In genomic region chr14:104322531-104323466, GRCh38 we compare ENCODE assay signal across 16 cellular contexts.
DNase-seq lines count a peak whose midpoint lies in the region; ATAC-seq, FAIRE-seq and TF ChIP-seq lines count a peak whose summit lies in the region.
"Had no signal": no experiment of that assay in that cellular context is flagged by ENCODE, and none has a peak within 500 bp of the region (broad histone marks: within the 10 kb centered on the region; RNA-seq: fewer than 3 reads in every experiment).

No MANE protein-coding gene starts in this region.

- H4K20me1 ChIP-seq in HepG2 (ENCODE audit: insufficient read depth, low read length), result no peaks in the 10 kb centered on the region

- no peak for FAIRE-seq in HepG2 (lab: Jason Lieb, UNC)
- FAIRE-seq: keratinocyte had no signal

- TF ChIP-seq EP300 in HepG2 (IDR thresholded peaks at IDR 0.05; ENCODE audit: low read depth in 2 of 2, low read length in 2 of 2), result no peak
- TF ChIP-seq EP300 in HepG2 (CRISPR knock-in tag; IDR thresholded peaks at IDR 0.05; ENCODE audit: borderline replicate concordance), result no peak

- H2AFZ ChIP-seq in HepG2 (ENCODE audit: low read length), result no peak overlapping the region

- TF ChIP-seq POLR2A in right lobe of liver (IDR thresholded peaks at IDR 0.05), result no peak
- no peak for TF ChIP-seq POLR2A in HepG2 (IDR thresholded peaks at IDR 0.05; ENCODE audit: insufficient read depth in 1 of 2, low read depth in 2 of 2, low read length in 2 of 2)

- in situ Hi-C loops in HepG2 (cut with HindIII; ENCODE audit: extremely low pct_ligation_motif_present, low pct_unique_long_range_greater_than_20kb), result no loop called here

- no peaks in the 10 kb centered on the region for H3K4me1 ChIP-seq in right lobe of liver
- H3K4me1 ChIP-seq in HepG2 (ENCODE audit: insufficient read depth, low read length), result no peaks in the 10 kb centered on the region
- H3K4me1 ChIP-seq in effector memory CD4-positive, alpha-beta T cell (ENCODE audit: control insufficient read depth, insufficient read depth, low read length, poor library complexity, severe bottlenecking), result no peaks in the 10 kb centered on the region

- CTCF ChIA-PET in HepG2 (lab: Yijun Ruan, JAX; ENCODE audit: low intra/inter-chr PET ratio, low total read pairs), result no interaction called here

- BruUV-seq in HepG2 (replicated peaks; lab: Mats Ljungman, UMichigan), result no TSS peak

- no peak overlapping the region for H3K4me3 ChIP-seq in right lobe of liver
- H3K4me3 ChIP-seq in HepG2 (replicated peaks in 1 of 3; ENCODE audit: insufficient read depth in 1 of 3, low read depth in 2 of 3, low read length in 3 of 3), result no peak overlapping the region
- H3K4me3 ChIP-seq in effector memory CD4-positive, alpha-beta T cell (ENCODE audit: insufficient read depth, low read depth, low read length, poor library complexity, severe bottlenecking), result no peak overlapping the region
- H3K4me3 ChIP-seq: cardiac muscle cell, right atrium auricular region had no signal

- DNase-seq in right lobe of liver (peak in 2 of 3 donors; percentile 31 to 44), HepG2 (ENCODE audit: low spot score) (no peak), RPMI8226 (peak; percentile 7), mesenteric fat pad (ENCODE audit: low spot score) (peak; percentile 71), anterior cingulate cortex (lab: John Stamatoyannopoulos, UW) (no peak), occipital lobe (lab: John Stamatoyannopoulos, UW) (no peak)
- no peak for DNase-seq in effector memory CD4-positive, alpha-beta T cell
- DNase-seq: CD8-positive, alpha-beta memory T cell; MV-4-11; NCI-H2171 treated with DMSO at 0.1 percent for 48 hours; SIG-M5; stimulated activated CD4-positive, alpha-beta T cell treated with anti-CD3 and anti-CD28 coated beads, Interleukin-1b, Interleukin-23, amount 100 ng/mL, for 48 hours had no signal

- no peak for ATAC-seq in right lobe of liver
- ATAC-seq in HepG2, result no peak
- ATAC-seq in GM19035 (IDR thresholded peaks at IDR 0.05; ENCODE audit: unreplicated experiment), result no peak

- no peaks in the 10 kb centered on the region for H3K79me2 ChIP-seq in HepG2 (ENCODE audit: insufficient read depth, low read length)

- no peak for TF ChIP-seq RAD21 in HepG2 (CRISPR knock-in tag; IDR thresholded peaks at IDR 0.05)

- H3K27me3 ChIP-seq in right lobe of liver (no peaks in the 10 kb centered on the region), HepG2 (ENCODE audit: control insufficient read depth in 1 of 2, insufficient read depth in 2 of 2, low read length in 2 of 2) (peaks cover 7 to 44% of the 10 kb centered on the region in 2 experiments; a peak in 4 of 5 replicates)
- H3K27me3 ChIP-seq in effector memory CD4-positive, alpha-beta T cell (replicated peaks; ENCODE audit: control insufficient read depth, insufficient read depth, low read length, poor library complexity, severe bottlenecking), result no peaks in the 10 kb centered on the region
- H3K27me3 ChIP-seq: cardiac muscle cell, right atrium auricular region had no signal

- H3K36me3 ChIP-seq in right lobe of liver (no peaks in the 10 kb centered on the region), HepG2 (replicated peaks in 1 of 2; ENCODE audit: control insufficient read depth in 1 of 2, insufficient read depth in 2 of 2, low read length in 2 of 2) (no peaks in the 10 kb centered on the region)
- no peaks in the 10 kb centered on the region for H3K36me3 ChIP-seq in effector memory CD4-positive, alpha-beta T cell (ENCODE audit: control insufficient read depth, insufficient read depth, low read length)
- H3K36me3 ChIP-seq: cardiac muscle cell, right atrium auricular region had no signal

- intact Hi-C loops in right lobe of liver (cut with DNase I) (no loop called here), HepG2 (cut with micrococcal nuclease; ENCODE audit: unreplicated experiment) (no loop called here)

- POLR2A ChIA-PET in HepG2 (lab: Yijun Ruan, JAX), result no interaction called here

- H3K27ac ChIP-seq in right lobe of liver (no peak overlapping the region), HepG2 (ENCODE audit: extremely low read length, insufficient read depth, low read length) (no peak overlapping the region)
- no peak overlapping the region for H3K27ac ChIP-seq in effector memory CD4-positive, alpha-beta T cell (ENCODE audit: insufficient read depth, low read length, poor library complexity, severe bottlenecking)
- H3K27ac ChIP-seq: cardiac muscle cell, right atrium auricular region had no signal

- no peak overlapping the region for H3K9ac ChIP-seq in HepG2 (ENCODE audit: insufficient read depth, low read depth, low read length)

- H3K4me2 ChIP-seq in HepG2 (ENCODE audit: low read depth, low read length), result no peak overlapping the region

- H3K9me3 ChIP-seq in right lobe of liver, result no peaks in the 10 kb centered on the region
- no peaks in the 10 kb centered on the region for H3K9me3 ChIP-seq in HepG2 (ENCODE audit: low read length)
- no peaks in the 10 kb centered on the region for H3K9me3 ChIP-seq in effector memory CD4-positive, alpha-beta T cell (ENCODE audit: control insufficient read depth, low read length)
- H3K9me3 ChIP-seq: right atrium auricular region had no signal

- TF ChIP-seq CTCF in right lobe of liver (IDR thresholded peaks at IDR 0.05) (no peak), HepG2 (CRISPR knock-in tag; IDR thresholded peaks at IDR 0.05) (no peak)

- 74% methylated on average over 20 of the region's 31 CpGs for WGBS in right lobe of liver (ENCODE audit: insufficient coverage, low coverage, low lambda C conversion rate, missing lambda C conversion rate)
- WGBS in HepG2 (ENCODE audit: low lambda C conversion rate), result 8% methylated on average over 15 of the region's 31 CpGs

TF ChIP-seq in HepG2, 621 proteins besides CTCF, POLR2A, EP300 and RAD21 (continues in another document):
- no peak for TF ChIP-seq ZKSCAN8 (CRISPR knock-in tag; IDR thresholded peaks at IDR 0.05; ENCODE audit: borderline replicate concordance)
- TF ChIP-seq ISL2 (CRISPR knock-in tag; IDR thresholded peaks at IDR 0.05), result no peak
- TF ChIP-seq ZNF598 (CRISPR knock-in tag; IDR thresholded peaks at IDR 0.05; ENCODE audit: borderline replicate concordance), result no peak
- TF ChIP-seq LCORL (IDR thresholded peaks at IDR 0.05), result no peak
- no peak for TF ChIP-seq LCORL (CRISPR knock-in tag; IDR thresholded peaks at IDR 0.05)
- no peak for TF ChIP-seq ZNF563 (CRISPR knock-in tag; IDR thresholded peaks at IDR 0.05)
- TF ChIP-seq TAF15 (IDR thresholded peaks at IDR 0.05; ENCODE audit: low read depth, low read length, poor library complexity, severe bottlenecking), result no peak
- no peak for TF ChIP-seq ZNF282 (IDR thresholded peaks at IDR 0.05; ENCODE audit: partially characterized antibody)
- no peak for TF ChIP-seq ZKSCAN5 (CRISPR knock-in tag; IDR thresholded peaks at IDR 0.05)
- no peak for TF ChIP-seq PRPF4 (IDR thresholded peaks at IDR 0.05; ENCODE audit: low read depth, low read length, poor library complexity, severe bottlenecking)
- TF ChIP-seq, protein P1, sequence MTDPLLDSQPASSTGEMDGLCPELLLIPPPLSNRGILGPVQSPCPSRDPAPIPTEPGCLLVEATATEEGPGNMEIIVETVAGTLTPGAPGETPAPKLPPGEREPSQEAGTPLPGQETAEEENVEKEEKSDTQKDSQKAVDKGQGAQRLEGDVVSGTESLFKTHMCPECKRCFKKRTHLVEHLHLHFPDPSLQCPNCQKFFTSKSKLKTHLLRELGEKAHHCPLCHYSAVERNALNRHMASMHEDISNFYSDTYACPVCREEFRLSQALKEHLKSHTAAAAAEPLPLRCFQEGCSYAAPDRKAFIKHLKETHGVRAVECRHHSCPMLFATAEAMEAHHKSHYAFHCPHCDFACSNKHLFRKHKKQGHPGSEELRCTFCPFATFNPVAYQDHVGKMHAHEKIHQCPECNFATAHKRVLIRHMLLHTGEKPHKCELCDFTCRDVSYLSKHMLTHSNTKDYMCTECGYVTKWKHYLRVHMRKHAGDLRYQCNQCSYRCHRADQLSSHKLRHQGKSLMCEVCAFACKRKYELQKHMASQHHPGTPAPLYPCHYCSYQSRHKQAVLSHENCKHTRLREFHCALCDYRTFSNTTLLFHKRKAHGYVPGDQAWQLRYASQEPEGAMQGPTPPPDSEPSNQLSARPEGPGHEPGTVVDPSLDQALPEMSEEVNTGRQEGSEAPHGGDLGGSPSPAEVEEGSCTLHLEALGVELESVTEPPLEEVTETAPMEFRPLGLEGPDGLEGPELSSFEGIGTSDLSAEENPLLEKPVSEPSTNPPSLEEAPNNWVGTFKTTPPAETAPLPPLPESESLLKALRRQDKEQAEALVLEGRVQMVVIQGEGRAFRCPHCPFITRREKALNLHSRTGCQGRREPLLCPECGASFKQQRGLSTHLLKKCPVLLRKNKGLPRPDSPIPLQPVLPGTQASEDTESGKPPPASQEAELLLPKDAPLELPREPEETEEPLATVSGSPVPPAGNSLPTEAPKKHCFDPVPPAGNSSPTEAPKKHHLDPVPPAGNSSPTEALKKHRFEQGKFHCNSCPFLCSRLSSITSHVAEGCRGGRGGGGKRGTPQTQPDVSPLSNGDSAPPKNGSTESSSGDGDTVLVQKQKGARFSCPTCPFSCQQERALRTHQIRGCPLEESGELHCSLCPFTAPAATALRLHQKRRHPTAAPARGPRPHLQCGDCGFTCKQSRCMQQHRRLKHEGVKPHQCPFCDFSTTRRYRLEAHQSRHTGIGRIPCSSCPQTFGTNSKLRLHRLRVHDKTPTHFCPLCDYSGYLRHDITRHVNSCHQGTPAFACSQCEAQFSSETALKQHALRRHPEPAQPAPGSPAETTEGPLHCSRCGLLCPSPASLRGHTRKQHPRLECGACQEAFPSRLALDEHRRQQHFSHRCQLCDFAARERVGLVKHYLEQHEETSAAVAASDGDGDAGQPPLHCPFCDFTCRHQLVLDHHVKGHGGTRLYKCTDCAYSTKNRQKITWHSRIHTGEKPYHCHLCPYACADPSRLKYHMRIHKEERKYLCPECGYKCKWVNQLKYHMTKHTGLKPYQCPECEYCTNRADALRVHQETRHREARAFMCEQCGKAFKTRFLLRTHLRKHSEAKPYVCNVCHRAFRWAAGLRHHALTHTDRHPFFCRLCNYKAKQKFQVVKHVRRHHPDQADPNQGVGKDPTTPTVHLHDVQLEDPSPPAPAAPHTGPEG (CRISPR knock-in tag; IDR thresholded peaks at IDR 0.05), result no peak
- no peak for TF ChIP-seq JDP2 (CRISPR knock-in tag; IDR thresholded peaks at IDR 0.05; ENCODE audit: borderline replicate concordance)

Comparison
In these comparisons a context has a peak if more than half of its experiments do, and no peak if none do; other contexts are left out.
1. DNase-seq: peak in right lobe of liver (2 of 3), RPMI8226 (single experiment) and mesenteric fat pad (single experiment); none in HepG2 (single experiment), effector memory CD4-positive, alpha-beta T cell (0 of 3), anterior cingulate cortex (0 of 58) and occipital lobe (single experiment).